ENCODE assay signal across 33 cellular contexts in genomic region chr17:78642707-78643106, GRCh38.
"Had no signal": no experiment of that assay in that cellular context is flagged by ENCODE, and none has a peak within 500 bp of the region (broad histone marks: within the 10 kb centered on the region; RNA-seq: fewer than 3 reads in every experiment).

No MANE protein-coding gene starts in this region.

- H3K27ac ChIP-seq: brain microvascular endothelial cell, epithelial cell of prostate, esophagus squamous epithelium, VCaP had no signal

- H3K36me3 ChIP-seq: brain microvascular endothelial cell, esophagus squamous epithelium had no signal

- FAIRE-seq: astrocyte, bronchial epithelial cell, endothelial cell of umbilical vein had no signal

- H3K27me3 ChIP-seq: brain microvascular endothelial cell had no signal

- H3K27me3 Mint-ChIP-seq: activated B cell treated with CpG ODN at 0.5 μM for 24 hours; activated CD8-positive, alpha-beta T cell treated with anti-CD3 and anti-CD28 coated beads for 36 hours; activated naive CD8-positive, alpha-beta T cell; activated T-helper 17 cell treated with anti-CD3 and anti-CD28 coated beads, Interleukin-2, amount 50 U/mL, for 72 hours had no signal

- H3K4me3 Mint-ChIP-seq: activated B cell treated with CpG ODN at 0.5 μM for 24 hours; activated CD8-positive, alpha-beta T cell treated with anti-CD3 and anti-CD28 coated beads for 36 hours; activated naive CD8-positive, alpha-beta T cell; activated T-cell treated with anti-CD3 and anti-CD28 coated beads, Interleukin-2, amount 50 U/mL, for 4 hours; activated T-helper 17 cell treated with anti-CD3 and anti-CD28 coated beads, Interleukin-2, amount 50 U/mL, for 72 hours; central memory CD8-positive, alpha-beta T cell; effector memory CD8-positive, alpha-beta T cell; T-cell; T-helper 1 cell treated with Interleukin-12 subunit alpha and Interleukin-12 subunit beta and Interleukin-4 antibody, amounts not matched to agents 30 μg/mL and 1 μg/mL, for 36 hours had no signal

- H3K9me3 ChIP-seq: esophagus squamous epithelium had no signal

- DNase-seq: activated B cell treated with CpG ODN at 0.5 μM for 24 hours; activated CD4-positive, alpha-beta T cell treated with anti-CD3 and anti-CD28 coated beads for 48 hours; activated CD4-positive, alpha-beta T cell treated with anti-CD3 and anti-CD28 coated beads, Interleukin-2, amount 50 U/mL, for 1 hour; activated CD4-positive, alpha-beta T cell treated with anti-CD3 and anti-CD28 coated beads, Interleukin-2, amount 50 U/mL, for 48 hours; activated CD8-positive, alpha-beta memory T cell treated with anti-CD3 and anti-CD28 coated beads for 24 hours; activated CD8-positive, alpha-beta T cell treated with anti-CD3 and anti-CD28 coated beads for 36 hours; activated effector memory CD4-positive, alpha-beta T cell treated with Interleukin-2 at 50 U/mL for 16 hours; activated gamma-delta T cell treated with Interleukin-2 at 50 U/mL for 16 hours; activated naive CD4-positive, alpha-beta T cell treated with anti-CD3 and anti-CD28 coated beads, Interleukin-2, amount 50 U/mL, for 16 hours; activated naive CD4-positive, alpha-beta T cell treated with Interleukin-2 at 50 U/mL for 16 hours; activated T-cell treated with anti-CD3 and anti-CD28 coated beads, Interleukin-2, amount 50 U/mL, for 4 hours; amniotic stem cell; anterior cingulate cortex; brain microvascular endothelial cell; cortex of kidney; dermis blood vessel endothelial cell; effector CD4-positive, alpha-beta T cell; effector memory CD8-positive, alpha-beta T cell; esophagus squamous epithelium; foreskin melanocyte; head of caudate nucleus; T-cell; T-helper 9 cell had no signal

- H3K27ac Mint-ChIP-seq: activated B cell treated with CpG ODN at 0.5 μM for 24 hours; activated CD8-positive, alpha-beta T cell treated with anti-CD3 and anti-CD28 coated beads for 36 hours; activated naive CD8-positive, alpha-beta T cell; activated T-helper 17 cell treated with anti-CD3 and anti-CD28 coated beads, Interleukin-2, amount 50 U/mL, for 72 hours; effector memory CD8-positive, alpha-beta T cell; T-cell; T-helper 1 cell treated with Interleukin-12 subunit alpha and Interleukin-12 subunit beta and Interleukin-4 antibody, amounts not matched to agents 30 μg/mL and 1 μg/mL, for 36 hours had no signal

- H3K36me3 Mint-ChIP-seq: activated naive CD8-positive, alpha-beta T cell; T-cell had no signal

- H3K9me3 Mint-ChIP-seq: activated B cell treated with CpG ODN at 0.5 μM for 24 hours; activated CD8-positive, alpha-beta T cell treated with anti-CD3 and anti-CD28 coated beads for 36 hours; activated T-cell treated with anti-CD3 and anti-CD28 coated beads, Interleukin-2, amount 50 U/mL, for 4 hours; activated T-helper 17 cell treated with anti-CD3 and anti-CD28 coated beads, Interleukin-2, amount 50 U/mL, for 72 hours; central memory CD8-positive, alpha-beta T cell; effector memory CD8-positive, alpha-beta T cell; T-cell had no signal

- H3K4me3 ChIP-seq: esophagus squamous epithelium had no signal

- ATAC-seq: activated CD4-positive, CD25-positive, alpha-beta regulatory T cell treated with anti-CD3 and anti-CD28 coated beads, Interleukin-2, amount 50 U/mL, for 24 hours; activated CD8-positive, alpha-beta T cell treated with anti-CD3 and anti-CD28 coated beads for 36 hours; activated T-cell treated with anti-CD3 and anti-CD28 coated beads, Interleukin-2, amount 50 U/mL, for 4 hours; activated T-helper 17 cell treated with anti-CD3 and anti-CD28 coated beads, Interleukin-2, amount 50 U/mL, for 72 hours; effector memory CD8-positive, alpha-beta T cell; T-cell had no signal
